Comparison of ENCODE assay signal across 8 cellular contexts in the genomic region with DNA sequence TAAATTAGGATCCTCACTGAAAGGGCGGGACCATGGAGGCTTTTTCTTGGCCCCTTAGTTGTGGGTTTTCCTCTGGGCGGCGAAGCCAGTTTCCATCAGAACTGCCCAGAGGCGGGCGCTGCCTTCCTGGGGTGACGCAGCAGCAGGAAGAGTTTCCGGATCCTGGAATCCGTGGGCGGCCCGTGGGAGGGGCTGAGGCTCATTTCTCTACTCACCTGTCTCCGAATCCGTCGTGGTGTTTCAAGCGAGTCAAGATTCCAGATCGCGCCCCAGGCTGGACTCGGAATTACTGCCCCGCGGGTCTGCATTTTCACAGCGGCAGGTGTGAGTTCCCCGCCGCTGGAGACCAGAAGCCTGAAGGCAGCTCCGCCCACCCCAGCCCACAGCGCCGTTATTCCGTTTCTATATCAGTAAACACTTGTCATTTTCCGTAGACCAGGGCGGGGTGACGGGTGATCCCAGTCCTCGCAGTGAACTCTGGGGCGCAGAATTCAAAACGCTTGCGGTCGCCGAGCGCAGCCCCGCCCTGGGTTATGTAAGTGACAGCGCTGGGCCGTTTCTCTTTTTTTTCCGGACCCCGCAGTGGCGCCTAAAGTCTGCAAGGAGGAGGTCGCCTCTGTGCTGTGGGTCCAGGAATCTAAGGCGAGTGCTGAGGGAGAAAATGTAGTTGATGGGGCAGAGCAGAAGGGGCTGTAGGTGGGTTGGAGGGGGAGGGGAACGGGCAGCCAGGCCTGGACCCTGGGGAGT. TPM values are rescaled to one million over a fixed set of nuclear protein-coding genes. Genes with fewer than 3 reads are reported as not detected.
A peak's percentile ranks its signal among the peaks of the same experiment; 100 is the strongest.
DNase-seq lines count a peak whose midpoint lies in the region; ATAC-seq, FAIRE-seq and TF ChIP-seq lines count a peak whose summit lies in the region.

No MANE protein-coding gene starts in this region.

- no peaks in the 10 kb centered on the region for H3K4me1 ChIP-seq in right cardiac atrium (ENCODE audit: control insufficient read depth, insufficient read depth, low read length)
- no peaks in the 10 kb centered on the region for H3K4me1 ChIP-seq in uterus

- peak overlapping the region; percentile 96 for H3K27ac ChIP-seq in right cardiac atrium (ENCODE audit: low read length)
- H3K27ac ChIP-seq in uterus = peak overlapping the region; percentile 92 to 95

- H3K36me3 Mint-ChIP-seq in T-helper 1 cell treated with Interleukin-12 subunit alpha and Interleukin-12 subunit beta and Interleukin-4 antibody, amounts not matched to agents 30 μg/mL and 1 μg/mL, for 36 hours (ENCODE audit: low read depth) = peaks cover 30% of the 10 kb centered on the region

- DNase-seq in GM12891 (ENCODE audit: insufficient read length, low spot score) = no peak
- DNase-seq in NCI-H146 (lab: John Stamatoyannopoulos, UW) = peak; percentile 93
- DNase-seq in amniotic stem cell (lab: John Stamatoyannopoulos, UW) = peak; percentile 10
- peak; percentile 93 to 97 (median 96) for DNase-seq in right cardiac atrium
- DNase-seq in putamen (ENCODE audit: low spot score) = peak; percentile 81
- peak; percentile 89 to 91 for DNase-seq in uterus

- no peaks in the 10 kb centered on the region for H3K27me3 ChIP-seq in right cardiac atrium (ENCODE audit: control insufficient read depth, insufficient read depth)
- no peaks in the 10 kb centered on the region for H3K27me3 ChIP-seq in uterus

- H3K4me1 Mint-ChIP-seq in T-helper 1 cell treated with Interleukin-12 subunit alpha and Interleukin-12 subunit beta and Interleukin-4 antibody, amounts not matched to agents 30 μg/mL and 1 μg/mL, for 36 hours (ENCODE audit: low read depth) = peaks cover 41% of the 10 kb centered on the region

- peak; percentile 69 for TF ChIP-seq POLR2A in GM12891 (IDR thresholded peaks at IDR 0.05; ENCODE audit: low read depth, low read length)
- TF ChIP-seq POLR2A in uterus (IDR thresholded peaks at IDR 0.05) = peak; percentile 70 to 75

- TF ChIP-seq CTCF in uterus (IDR thresholded peaks at IDR 0.05) = no peak

- peak overlapping the region; percentile 99 for H3K27ac Mint-ChIP-seq in T-helper 1 cell treated with Interleukin-12 subunit alpha and Interleukin-12 subunit beta and Interleukin-4 antibody, amounts not matched to agents 30 μg/mL and 1 μg/mL, for 36 hours

- peak; percentile 89 for FAIRE-seq in GM12891 (lab: Jason Lieb, UNC)

- ATAC-seq in HG02852 (IDR thresholded peaks at IDR 0.05; ENCODE audit: unreplicated experiment) = peak; percentile 65
- peak; percentile 93 to 94 for ATAC-seq in right cardiac atrium

- H3K9me3 ChIP-seq in right cardiac atrium (ENCODE audit: control insufficient read depth, low read length) (no peaks in the 10 kb centered on the region), uterus (no peaks in the 10 kb centered on the region)

- H3K27me3 Mint-ChIP-seq in T-helper 1 cell treated with Interleukin-12 subunit alpha and Interleukin-12 subunit beta and Interleukin-4 antibody, amounts not matched to agents 30 μg/mL and 1 μg/mL, for 36 hours (ENCODE audit: low read depth) = no peaks in the 10 kb centered on the region

- under 1% methylated on average over 45 of the region's 45 CpGs for WGBS in right cardiac atrium

- H3K36me3 ChIP-seq in uterus = no peaks in the 10 kb centered on the region

- intact Hi-C loops in right cardiac atrium (cut with DNase I) = loop anchor here in 3 of 4 donors (1.0 to 5.0 kb wide), 3 partner anchors 75 to 170 kb away; partner anchors contain the start of gene HLA-C (in 1 of the 3)
- intact Hi-C loops in uterus (cut with DNase I; ENCODE audit: low total_unique reads) = loop anchor here (10.0 kb wide), 1 partner anchor 157 kb away; the partner anchor contains the start of gene HLA-B

- H3K9me3 Mint-ChIP-seq in T-helper 1 cell treated with Interleukin-12 subunit alpha and Interleukin-12 subunit beta and Interleukin-4 antibody, amounts not matched to agents 30 μg/mL and 1 μg/mL, for 36 hours = peaks cover 3% of the 10 kb centered on the region

- H3K4me3 ChIP-seq in right cardiac atrium (ENCODE audit: low read length) (peak overlapping the region; percentile 67), uterus (peak overlapping the region; percentile 48 to 79)

- H3K4me3 Mint-ChIP-seq in T-helper 1 cell treated with Interleukin-12 subunit alpha and Interleukin-12 subunit beta and Interleukin-4 antibody, amounts not matched to agents 30 μg/mL and 1 μg/mL, for 36 hours = peak overlapping the region; percentile 75

TF ChIP-seq in GM12891, 5 proteins besides CTCF, POLR2A, EP300 and RAD21:
- TF ChIP-seq TAF1 (IDR thresholded peaks at IDR 0.05; ENCODE audit: low read depth, low read length) (peak; percentile 63; the same call in 1 of the 2 replicates), SPI1 (IDR thresholded peaks at IDR 0.05; ENCODE audit: low read depth, low read length) (peak; percentile 45; the same call in 1 of the 2 replicates), POLR2AphosphoS5 (IDR thresholded peaks at IDR 0.05; ENCODE audit: low read depth, low read length) (0 out of 2 replicates have a peak, but pooled peaks have one; percentile 58), POU2F2 (IDR thresholded peaks at IDR 0.05; ENCODE audit: low read depth, low read length) (peak; percentile 37; the same call in 1 of the 2 replicates), PAX5 (IDR thresholded peaks at IDR 0.05; ENCODE audit: insufficient read depth, low read length, severe bottlenecking) (no peak)

RNA-seq across cellular contexts. Expression of gene POU5F1, which starts 27.2 kb away (rescaled TPM):
- 5.1 TPM for polyA plus RNA-seq in GM12891 (2012; ENCODE audit: low read depth, missing spikeins)
- total RNA-seq in right cardiac atrium (1 to 10 TPM in 2 of 4 donors, under 1 TPM in 2; 0.34 to 1.2 (median 0.87) TPM), uterus (1 to 10 TPM in 2 of 4 donors, under 1 TPM in 1, not detected in 1; 0.67 to 2.8 (median 1.8) TPM)
- polyA plus RNA-seq in right cardiac atrium = 0.57 TPM

RNA-seq across cellular contexts. Expression of gene TCF19, which starts 39.3 kb away (rescaled TPM):
- 39.2 TPM for polyA plus RNA-seq in GM12891 (2012; ENCODE audit: low read depth, missing spikeins)
- total RNA-seq in right cardiac atrium (1 to 10 TPM; 2.0 to 5.5 (median 3.7) TPM), uterus (10 to 100 TPM in 3 of 4 donors, 1 to 10 TPM in 1; 3.6 to 22.3 (median 12.6) TPM)
- polyA plus RNA-seq in right cardiac atrium = 2.0 TPM

RNA-seq across cellular contexts. Expression of gene CCHCR1, which starts 40.1 kb away (rescaled TPM):
- polyA plus RNA-seq in GM12891 (2012; ENCODE audit: low read depth, missing spikeins) = 28.3 TPM
- total RNA-seq in right cardiac atrium = 10 to 100 TPM; 10.8 to 16.7 (median 12.9) TPM
- 9.6 TPM for polyA plus RNA-seq in right cardiac atrium
- 10 to 100 TPM in 2 of 4 donors, 1 to 10 TPM in 1, under 1 TPM in 1; 0.59 to 28.1 (median 12.5) TPM for total RNA-seq in uterus

RNA-seq across cellular contexts. Expression of gene PSORS1C2, which starts 58.9 kb away (rescaled TPM):
- not detected for polyA plus RNA-seq in GM12891 (2012; ENCODE audit: low read depth, missing spikeins)
- not detected for total RNA-seq in right cardiac atrium
- polyA plus RNA-seq in right cardiac atrium = not detected
- total RNA-seq in uterus = not detected
